24 cellular contexts compared by ENCODE assay signal in the genomic region with DNA sequence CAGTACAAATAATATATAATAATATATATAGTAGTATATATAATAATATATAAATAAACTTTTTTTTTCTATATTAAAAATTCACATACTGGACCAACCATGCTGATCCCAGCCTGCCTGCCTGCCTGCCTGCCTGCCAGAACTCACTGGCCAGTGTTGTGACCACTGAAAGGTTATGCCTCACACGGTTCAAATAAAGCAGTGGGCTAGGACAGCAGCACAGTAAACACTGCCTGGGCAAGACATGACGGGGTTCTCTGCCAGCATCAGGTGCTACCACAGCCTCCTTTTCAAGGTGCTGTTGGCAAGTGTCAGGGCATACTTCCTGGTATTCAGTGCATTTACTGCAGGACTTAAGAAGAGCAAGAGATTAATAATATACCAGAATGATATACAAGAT.
"Had no signal": no experiment of that assay in that cellular context is flagged by ENCODE, and none has a peak within 500 bp of the region (broad histone marks: within the 10 kb centered on the region; RNA-seq: fewer than 3 reads in every experiment).

No MANE protein-coding gene starts in this region.

- H3K4me3 ChIP-seq: breast epithelium, esophagus muscularis mucosa, heart right ventricle, prostate gland, skin epidermis, thoracic aorta, vagina had no signal

- DNase-seq: activated CD4-positive, alpha-beta memory T cell treated with anti-CD3 and anti-CD28 coated beads, Interleukin-2, amount 10 ng/mL, durations not matched to agents 7 days and 5 days; activated CD4-positive, alpha-beta T cell treated with anti-CD3 and anti-CD28 coated beads, Interleukin-2, amount 10 ng/mL, durations not matched to agents 7 days and 5 days; activated CD4-positive, CD25-positive, alpha-beta regulatory T cell treated with anti-CD3 and anti-CD28 coated beads, Interleukin-2, amount 50 U/mL, for 72 hours; activated CD8-positive, alpha-beta memory T cell treated with anti-CD3 and anti-CD28 coated beads, Interleukin-2, amount 50 U/mL, for 48 hours; activated naive CD8-positive, alpha-beta T cell treated with anti-CD3 and anti-CD28 coated beads, Interleukin-2, amount 50 U/mL, for 24 hours; activated T-cell treated with anti-CD3 and anti-CD28 coated beads, Interleukin-2, amount 50 U/mL, for 24 hours; amygdala; endodermal cell; foreskin keratinocyte; heart right ventricle; natural killer cell; retina; stimulated activated CD4-positive, alpha-beta T cell treated with anti-CD3 and anti-CD28 coated beads, Interleukin-12 subunit alpha, Interleukin-12 subunit beta, amount 100 ng/mL, for 4 hours; stimulated activated CD4-positive, alpha-beta T cell treated with anti-CD3 and anti-CD28 coated beads, Interleukin-4, amount 100 ng/mL, for 1 hour; T-helper 1 cell; WERI-Rb-1 had no signal

- H3K4me1 ChIP-seq: breast epithelium, esophagus muscularis mucosa, foreskin keratinocyte, heart right ventricle, prostate gland, vagina had no signal

- ATAC-seq: activated naive CD8-positive, alpha-beta T cell treated with anti-CD3 and anti-CD28 coated beads, Interleukin-2, amount 50 U/mL, for 24 hours; foreskin keratinocyte; heart right ventricle; natural killer cell; sciatic nerve had no signal

- H3K36me3 ChIP-seq: breast epithelium, prostate gland had no signal

- H3K27ac ChIP-seq: breast epithelium, esophagus muscularis mucosa, foreskin keratinocyte, heart right ventricle, neutrophil, prostate gland, skin epidermis, thoracic aorta, vagina, WERI-Rb-1 had no signal

- H3K9me3 ChIP-seq: neutrophil, prostate gland, thoracic aorta, vagina had no signal

- H3K27me3 ChIP-seq: breast epithelium, esophagus muscularis mucosa, foreskin keratinocyte, heart right ventricle, neutrophil, vagina had no signal
